ENCODE assay signal across 9 cellular contexts in genomic region chr15:78951841-78952238, GRCh38. TPM values are rescaled to one million over a fixed set of nuclear protein-coding genes. Genes with fewer than 3 reads are reported as not detected.
DNase-seq lines count a peak whose midpoint lies in the region; ATAC-seq, FAIRE-seq and TF ChIP-seq lines count a peak whose summit lies in the region.
"Had no signal": no experiment of that assay in that cellular context is flagged by ENCODE, and none has a peak within 500 bp of the region (broad histone marks: within the 10 kb centered on the region; RNA-seq: fewer than 3 reads in every experiment).

No MANE protein-coding gene starts in this region.

- H4K8ac ChIP-seq in trophoblast cell (ENCODE audit: low read depth, low read length): peak overlapping the region; percentile 41

- H3K79me1 ChIP-seq in trophoblast cell (ENCODE audit: low read length): peaks cover 3% of the 10 kb centered on the region

- FAIRE-seq in GM18507 (lab: Jason Lieb, UNC): peak; percentile 12

- WGBS in trophoblast cell (ENCODE audit: extremely low coverage, insufficient coverage, insufficient read length): no CpG with 5 or more reads among the region's 4 CpGs

- H3K4me2 ChIP-seq in trophoblast cell (ENCODE audit: low read length): no peak overlapping the region

- no peak overlapping the region for H3K23ac ChIP-seq in trophoblast cell (ENCODE audit: low read length)

- DNase-seq in GM18507 (ENCODE audit: extremely low spot score, insufficient read length, low read depth) (no peak), NCI-H69 (lab: John Stamatoyannopoulos, UW) (peak; percentile 20), epithelial cell of esophagus (ENCODE audit: low read depth) (peak; percentile 90), trophoblast cell (peak; percentile 74 to 83), AG20443 (ENCODE audit: low spot score) (no peak)
- DNase-seq: NCI-H510A had no signal

- H2AFZ ChIP-seq in trophoblast cell (ENCODE audit: insufficient read depth, low read length, poor library complexity): no peak overlapping the region

- peak overlapping the region; percentile 22 for H3K14ac ChIP-seq in trophoblast cell (ENCODE audit: low read length)

- H4K91ac ChIP-seq in trophoblast cell (ENCODE audit: low read depth, low read length): peak overlapping the region; percentile 48

- H3K9me3 ChIP-seq in trophoblast cell (ENCODE audit: insufficient read depth, low read depth, low read length): no peaks in the 10 kb centered on the region

- ATAC-seq in HG02852 (IDR thresholded peaks at IDR 0.05; ENCODE audit: unreplicated experiment) (no peak), HG03521 (IDR thresholded peaks at IDR 0.05; ENCODE audit: unreplicated experiment) (no peak), GM21576 (IDR thresholded peaks at IDR 0.05; ENCODE audit: unreplicated experiment) (no peak)

- H2AK5ac ChIP-seq in trophoblast cell (ENCODE audit: low read length): no peak overlapping the region

- peak overlapping the region; percentile 30 for H2BK120ac ChIP-seq in trophoblast cell (ENCODE audit: insufficient read depth, low read length, poor library complexity)

- H3K18ac ChIP-seq in trophoblast cell (ENCODE audit: low read length): no peak overlapping the region

- no peak overlapping the region for H3K9ac ChIP-seq in trophoblast cell (ENCODE audit: low read length)

- no peaks in the 10 kb centered on the region for H3K27me3 ChIP-seq in trophoblast cell (ENCODE audit: insufficient read depth, low read length)

- no peak overlapping the region for H3K27ac ChIP-seq in trophoblast cell (ENCODE audit: low read depth, low read length)

- H2BK5ac ChIP-seq in trophoblast cell (ENCODE audit: low read depth, low read length, poor library complexity): no peak overlapping the region

- H3K79me2 ChIP-seq in trophoblast cell (ENCODE audit: control insufficient read depth, insufficient read depth, low read length, poor library complexity): no peaks in the 10 kb centered on the region

- H3K4ac ChIP-seq in trophoblast cell (ENCODE audit: low read depth, low read length): no peak overlapping the region

- H3K4me3 ChIP-seq in epithelial cell of esophagus (ENCODE audit: low read length): no peak overlapping the region
- no peak overlapping the region for H3K4me3 ChIP-seq in trophoblast cell (ENCODE audit: low read depth, low read length)

- H4K12ac ChIP-seq in trophoblast cell (ENCODE audit: low read depth, low read length): no peak overlapping the region

- TF ChIP-seq CTCF in epithelial cell of esophagus (IDR thresholded peaks at IDR 0.05; ENCODE audit: insufficient read depth, low read depth, low read length, missing control alignments): no peak

- H3K4me1 ChIP-seq in trophoblast cell (ENCODE audit: control insufficient read depth in 1 of 2, insufficient read depth in 2 of 2, low read length in 2 of 2): peaks cover 7 to 12% of the 10 kb centered on the region in 2 experiments

- no peak overlapping the region for H2BK12ac ChIP-seq in trophoblast cell (ENCODE audit: low read length)

- no peaks in the 10 kb centered on the region for H3K36me3 ChIP-seq in trophoblast cell (ENCODE audit: control insufficient read depth in 1 of 2, insufficient read depth in 2 of 2, low read length in 2 of 2)

RNA-seq across cellular contexts. Expression of gene CTSH, which starts 7.0 kb away (rescaled TPM):
- 73.2 and 80.7 TPM in 2 replicates for polyA plus RNA-seq in trophoblast cell (2013)

Comparison
In these comparisons a context has a peak if more than half of its experiments do, and no peak if none do; other contexts are left out.
1. DNase-seq: peak in NCI-H69 (single experiment), epithelial cell of esophagus (single experiment) and trophoblast cell (2 of 2); none in GM18507 (single experiment) and AG20443 (single experiment).